In the genomic region with DNA sequence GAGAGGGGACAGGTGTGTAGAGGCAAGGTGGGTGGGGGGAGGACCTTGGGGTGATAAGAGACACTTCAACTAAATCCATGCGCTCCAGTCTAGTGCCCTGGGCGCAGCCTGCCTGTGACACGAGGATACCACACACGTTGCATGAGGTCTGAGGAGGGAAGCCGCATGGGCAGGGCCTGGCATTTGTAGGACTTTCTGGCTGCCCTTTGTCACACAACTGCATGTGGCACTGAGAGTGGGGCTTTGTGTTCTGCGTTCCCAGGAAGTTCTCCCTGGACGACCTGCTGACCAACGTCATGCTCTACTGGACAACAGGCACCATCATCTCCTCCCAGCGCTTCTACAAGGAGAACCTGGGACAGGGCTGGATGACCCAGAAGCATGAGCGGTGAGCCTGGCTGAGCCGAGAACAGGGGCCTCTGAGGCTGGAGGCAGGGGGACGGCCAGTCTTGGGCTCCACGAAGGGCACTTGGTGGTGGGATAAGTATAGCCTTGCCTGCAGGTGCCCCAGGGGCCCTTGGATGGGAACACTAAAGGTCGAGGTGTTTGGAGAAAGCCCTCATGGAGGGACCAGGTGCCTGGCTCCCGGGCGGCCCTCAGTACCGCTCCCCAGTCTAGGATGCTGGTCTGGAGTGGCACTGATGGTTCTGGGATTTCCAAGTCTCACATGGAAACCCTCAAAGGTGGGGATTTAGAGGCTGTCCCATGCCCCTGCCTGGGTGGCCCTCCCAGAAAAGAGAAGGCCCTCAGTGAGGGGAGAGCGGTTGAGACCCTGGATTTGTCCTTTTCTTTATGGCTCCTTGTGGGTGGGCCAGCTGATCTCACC, we compare ENCODE assay signal across 1 cellular context.
TF ChIP-seq lines count a peak whose summit lies in the region.

No MANE protein-coding gene starts in this region.

TF ChIP-seq in GM12878, 131 proteins besides CTCF, POLR2A, EP300 and RAD21 (continued from another document):
- no peak for TF ChIP-seq YY1 (IDR thresholded peaks at IDR 0.05; ENCODE audit: low read depth, low read length)
- TF ChIP-seq ZNF207 (IDR thresholded peaks at IDR 0.05; ENCODE audit: borderline replicate concordance), result no peak
